Comparison of ENCODE assay signal across 13 cellular contexts in genomic region chr9:22117511-22118388, GRCh38.
DNase-seq lines count a peak whose midpoint lies in the region; ATAC-seq and TF ChIP-seq lines count a peak whose summit lies in the region.
"Had no signal": no experiment of that assay in that cellular context is flagged by ENCODE, and none has a peak within 500 bp of the region (broad histone marks: within the 10 kb centered on the region; RNA-seq: fewer than 3 reads in every experiment).

No MANE protein-coding gene starts in this region.

- TF ChIP-seq CTCF in SK-N-SH (IDR thresholded peaks at IDR 0.05): no peak
- no peak for TF ChIP-seq CTCF in foreskin fibroblast (IDR thresholded peaks at IDR 0.05; ENCODE audit: low read depth, low read length)
- no peak for TF ChIP-seq CTCF in osteocyte (IDR thresholded peaks at IDR 0.05)

- no peak for ATAC-seq in HG02588 (IDR thresholded peaks at IDR 0.05; ENCODE audit: unreplicated experiment)

- H3K9me3 ChIP-seq in ES-I3 (ENCODE audit: control insufficient read depth, insufficient read depth, low read length): no peaks in the 10 kb centered on the region
- peaks cover 7% of the 10 kb centered on the region for H3K9me3 ChIP-seq in SK-N-SH
- H3K9me3 ChIP-seq: sigmoid colon, testis had no signal

- no peaks in the 10 kb centered on the region for H4K20me1 ChIP-seq in SK-N-SH (ENCODE audit: insufficient read depth)

- H3K4me3 ChIP-seq in SK-N-SH (ENCODE audit: low read depth in 2 of 2, low read length in 1 of 2): no peak overlapping the region
- no peak overlapping the region for H3K4me3 ChIP-seq in foreskin fibroblast (ENCODE audit: low read depth in 1 of 2, low read length in 2 of 2)
- H3K4me3 ChIP-seq: sigmoid colon, testis had no signal

- no peaks in the 10 kb centered on the region for H3K79me2 ChIP-seq in SK-N-SH (ENCODE audit: insufficient read depth)

- peak overlapping the region; percentile 57 for H3K4me2 ChIP-seq in SK-N-SH

- H3K27me3 Mint-ChIP-seq in osteocyte (ENCODE audit: unreplicated experiment): no peaks in the 10 kb centered on the region
- H3K27me3 Mint-ChIP-seq: CD8-positive, alpha-beta memory T cell had no signal

- H3K27ac Mint-ChIP-seq in osteocyte (ENCODE audit: unreplicated experiment): peak overlapping the region; percentile 87

- POLR2A ChIA-PET in SK-N-SH (lab: Yijun Ruan, JAX): no interaction called here

- WGBS in SK-N-SH (ENCODE audit: low lambda C conversion rate): 31% methylated on average over 9 of the region's 9 CpGs

- TF ChIP-seq RAD21 in SK-N-SH (IDR thresholded peaks at IDR 0.05; ENCODE audit: low read length): no peak

- peak overlapping the region; percentile 56 for H2AFZ ChIP-seq in SK-N-SH (ENCODE audit: low read depth)

- peaks cover 58% of the 10 kb centered on the region for H3K4me1 Mint-ChIP-seq in osteocyte (ENCODE audit: unreplicated experiment)
- H3K4me1 Mint-ChIP-seq: CD8-positive, alpha-beta memory T cell had no signal

- H3K27me3 ChIP-seq in SK-N-SH (ENCODE audit: insufficient read depth): no peaks in the 10 kb centered on the region
- H3K27me3 ChIP-seq: sigmoid colon, testis had no signal

- no peak for TF ChIP-seq EP300 in SK-N-SH (IDR thresholded peaks at IDR 0.05; ENCODE audit: borderline replicate concordance in 1 of 2, low read depth in 1 of 2, low read length in 1 of 2)

- H3F3A ChIP-seq in SK-N-SH (replicated peaks; ENCODE audit: insufficient read depth): peaks cover 6% of the 10 kb centered on the region

- CTCF ChIA-PET in SK-N-SH (lab: Yijun Ruan, JAX): interaction anchor here (0.9 to 5.6 kb wide), 4 partner anchors 8 to 304 kb away, joined by 3 to 38 read pairs (median 3); no protein-coding TSS in a partner anchor

- no peak for DNase-seq in SK-N-SH
- DNase-seq in foreskin fibroblast: peak; percentile 57 to 66
- DNase-seq in osteocyte (ENCODE audit: extremely low spot score, unreplicated experiment): no peak
- DNase-seq in AG08395 (ENCODE audit: low spot score): no peak
- no peak for DNase-seq in NCI-H2107 (lab: John Stamatoyannopoulos, UW)
- no peak for DNase-seq in epidermal melanocyte (ENCODE audit: insufficient read length, low spot score)
- DNase-seq: activated CD8-positive, alpha-beta memory T cell treated with anti-CD3 and anti-CD28 coated beads, Interleukin-2, amount 50 U/mL, for 48 hours; CD8-positive, alpha-beta memory T cell; SHP77 treated with DMSO at 0.1 percent for 48 hours; sigmoid colon; testis had no signal

- H3K9ac ChIP-seq in ES-I3 (ENCODE audit: low read depth, low read length): peak overlapping the region; percentile 13; the same call in 1 of the 2 replicates
- H3K9ac ChIP-seq in SK-N-SH: peak overlapping the region; percentile 31; the same call in 1 of the 2 replicates

- H3K9me2 ChIP-seq in SK-N-SH: no peaks in the 10 kb centered on the region

- H3K36me3 Mint-ChIP-seq in osteocyte (ENCODE audit: unreplicated experiment): peaks cover 7% of the 10 kb centered on the region
- H3K36me3 Mint-ChIP-seq: CD8-positive, alpha-beta memory T cell had no signal

- no peak overlapping the region for H3K4me3 Mint-ChIP-seq in osteocyte (ENCODE audit: unreplicated experiment)

- H3K27ac ChIP-seq in SK-N-SH (ENCODE audit: low read depth in 2 of 2, low read length in 1 of 2): peak overlapping the region in 1 of 2 experiments; percentile 74; a peak in 2 of 4 replicates
- H3K27ac ChIP-seq: sigmoid colon, testis had no signal

- H3K9me3 Mint-ChIP-seq in osteocyte (ENCODE audit: unreplicated experiment): peaks cover 21% of the 10 kb centered on the region
- H3K9me3 Mint-ChIP-seq: CD8-positive, alpha-beta memory T cell had no signal

- H3K4me1 ChIP-seq in ES-I3 (ENCODE audit: insufficient read depth, low read length) (peaks cover 25% of the 10 kb centered on the region), SK-N-SH (ENCODE audit: control insufficient read depth in 1 of 2, insufficient read depth in 2 of 2, low read depth in 1 of 2, low read length in 1 of 2) (peaks cover 0 to 14% of the 10 kb centered on the region in 2 experiments; a peak in 2 of 4 replicates)
- H3K4me1 ChIP-seq: sigmoid colon, testis had no signal

- H3K36me3 ChIP-seq in ES-I3 (ENCODE audit: insufficient read depth, low read length) (no peaks in the 10 kb centered on the region), SK-N-SH (replicated peaks in 1 of 2; ENCODE audit: control insufficient read depth in 1 of 2, insufficient read depth in 2 of 2, low read length in 1 of 2) (no peaks in the 10 kb centered on the region)
- H3K36me3 ChIP-seq: sigmoid colon had no signal

TF ChIP-seq in SK-N-SH, 30 proteins besides CTCF, POLR2A, EP300 and RAD21:
- TF ChIP-seq EZH2phosphoT487 (IDR thresholded peaks at IDR 0.05; ENCODE audit: borderline replicate concordance, low read depth) (no peak), FOSL2 (IDR thresholded peaks at IDR 0.05; ENCODE audit: borderline replicate concordance, low read depth) (peak; percentile 16; the same call in 1 of the 2 replicates), RXRA (IDR thresholded peaks at IDR 0.05; ENCODE audit: borderline replicate concordance, low read depth) (no peak), MXI1 (IDR thresholded peaks at IDR 0.05; ENCODE audit: low read depth, low read length) (no peak), SMC3 (IDR thresholded peaks at IDR 0.05; ENCODE audit: low read depth, low read length) (no peak)
- TF ChIP-seq, protein P1, sequence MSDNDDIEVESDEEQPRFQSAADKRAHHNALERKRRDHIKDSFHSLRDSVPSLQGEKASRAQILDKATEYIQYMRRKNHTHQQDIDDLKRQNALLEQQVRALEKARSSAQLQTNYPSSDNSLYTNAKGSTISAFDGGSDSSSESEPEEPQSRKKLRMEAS (IDR thresholded peaks at IDR 0.05; ENCODE audit: low read depth): peak; percentile 8; the same call in 1 of the 2 replicates

Comparison
In these comparisons a context has a peak if more than half of its experiments do, and no peak if none do; other contexts are left out.
1. DNase-seq: peak in foreskin fibroblast (2 of 2); none in SK-N-SH (single experiment), osteocyte (single experiment), AG08395 (single experiment), NCI-H2107 (single experiment) and epidermal melanocyte (single experiment).